ENCODE assay signal across 8 cellular contexts in genomic region chr2:171161425-171162289, GRCh38. TPM values are rescaled to one million over a fixed set of nuclear protein-coding genes. Genes with fewer than 3 reads are reported as not detected.
DNase-seq lines count a peak whose midpoint lies in the region; ATAC-seq, FAIRE-seq and TF ChIP-seq lines count a peak whose summit lies in the region.

No MANE protein-coding gene starts in this region.

- H3F3A ChIP-seq in DOHH2 (ENCODE audit: control insufficient read depth, insufficient read depth): peaks cover 10% of the 10 kb centered on the region

- intact Hi-C loops in OCI-LY7 (cut with micrococcal nuclease; ENCODE audit: unreplicated experiment): loop anchor here (1.0 to 5.0 kb wide), 4 partner anchors 50 to 233 kb away; partner anchors contain the start of gene GORASP2

- H3K4me1 ChIP-seq in DOHH2 (ENCODE audit: control insufficient read depth, low read length) (peaks cover 50% of the 10 kb centered on the region), OCI-LY7 (ENCODE audit: insufficient read depth, low read length, poor library complexity, severe bottlenecking) (peaks cover 43% of the 10 kb centered on the region), osteoblast (ENCODE audit: insufficient read depth, low read length) (peaks cover 12% of the 10 kb centered on the region)

- no peak for ATAC-seq in GM21737 (IDR thresholded peaks at IDR 0.05; ENCODE audit: unreplicated experiment)

- BruUV-seq in OCI-LY7 (replicated peaks; lab: Mats Ljungman, UMichigan): TSS peak; percentile 97

- DNase-seq in OCI-LY7 (ENCODE audit: low spot score): peak; percentile 22
- no peak for DNase-seq in endothelial cell (ENCODE audit: low spot score)
- peak; percentile 56 for DNase-seq in osteoblast (ENCODE audit: insufficient read length, low spot score, missing footprints)
- no peak for DNase-seq in GM12891 (ENCODE audit: insufficient read length, low spot score)
- DNase-seq in CD1c-positive myeloid dendritic cell (ENCODE audit: extremely low spot score): no peak
- no peak for DNase-seq in NCI-H82 treated with DMSO at 0.1 percent for 48 hours (lab: John Stamatoyannopoulos, UW; ENCODE audit: unreplicated experiment)

- H3K9me2 ChIP-seq in DOHH2 (replicated peaks; ENCODE audit: control insufficient read depth, low read length) (no peaks in the 10 kb centered on the region), OCI-LY7 (ENCODE audit: insufficient read depth, low read length) (no peaks in the 10 kb centered on the region)

- H3K4me2 ChIP-seq in DOHH2 (ENCODE audit: low read length) (peak overlapping the region; percentile 67), OCI-LY7 (ENCODE audit: low read length) (peak overlapping the region; percentile 95), osteoblast (ENCODE audit: insufficient read depth, low read length) (peak overlapping the region; percentile 94)

- peaks cover 9% of the 10 kb centered on the region for H3K36me3 ChIP-seq in DOHH2 (ENCODE audit: control insufficient read depth, low read length)
- H3K36me3 ChIP-seq in OCI-LY7 (ENCODE audit: insufficient read depth, low read length): peaks cover 17% of the 10 kb centered on the region; the same call in 1 of the 2 replicates
- no peaks in the 10 kb centered on the region for H3K36me3 ChIP-seq in osteoblast (ENCODE audit: insufficient read depth, low read length)

- H3K9me3 ChIP-seq in DOHH2 (ENCODE audit: control insufficient read depth, insufficient read depth, low read length) (no peaks in the 10 kb centered on the region), OCI-LY7 (ENCODE audit: low read length) (no peaks in the 10 kb centered on the region), osteoblast (ENCODE audit: low read depth, low read length) (no peaks in the 10 kb centered on the region)

- POLR2A ChIA-PET in OCI-LY7 (lab: Charles Lee): interaction anchor here (0.6 to 2.0 kb wide), 13 partner anchors 12 to 249 kb away, joined by 3 to 11 read pairs (median 6); no protein-coding TSS in a partner anchor

- H4K20me1 ChIP-seq in DOHH2 (ENCODE audit: control insufficient read depth, insufficient read depth, low read depth, low read length) (peaks cover 24% of the 10 kb centered on the region), OCI-LY7 (ENCODE audit: insufficient read depth, low read length) (peaks cover 26% of the 10 kb centered on the region), osteoblast (ENCODE audit: insufficient read depth, low read length) (peaks cover 28% of the 10 kb centered on the region)

- H3K4me1 Mint-ChIP-seq in endothelial cell (ENCODE audit: unreplicated experiment): peaks cover 36% of the 10 kb centered on the region

- H3K4me3 ChIP-seq in DOHH2 (ENCODE audit: low read length): peak overlapping the region; percentile 99
- H3K4me3 ChIP-seq in OCI-LY7 (ENCODE audit: low read depth, low read length, poor library complexity, severe bottlenecking): peak overlapping the region; percentile 94
- peak overlapping the region; percentile 91 for H3K4me3 ChIP-seq in osteoblast (ENCODE audit: insufficient read depth, low read length)

- CTCF ChIA-PET in OCI-LY7 (lab: Charles Lee; ENCODE audit: unreplicated experiment): no interaction called here

- H3K27ac ChIP-seq in DOHH2 (ENCODE audit: low read depth, low read length): peak overlapping the region; percentile 89
- H3K27ac ChIP-seq in OCI-LY7 (ENCODE audit: low read depth, low read length, poor library complexity, severe bottlenecking): peak overlapping the region; percentile 95
- H3K27ac ChIP-seq in osteoblast (ENCODE audit: low read depth, low read length): peak overlapping the region; percentile 73

- no peak for TF ChIP-seq POLR2A in GM12891 (IDR thresholded peaks at IDR 0.05; ENCODE audit: low read depth, low read length)

- peak overlapping the region; percentile 93 for H3K4me3 Mint-ChIP-seq in endothelial cell (ENCODE audit: unreplicated experiment)

- peaks cover 4% of the 10 kb centered on the region for H3K36me3 Mint-ChIP-seq in endothelial cell (ENCODE audit: low read depth, unreplicated experiment)

- H3K27me3 ChIP-seq in DOHH2 (ENCODE audit: control insufficient read depth, low read length): no peaks in the 10 kb centered on the region; the same call in 1 of the 2 replicates
- H3K27me3 ChIP-seq in osteoblast (ENCODE audit: insufficient read depth, low read length): no peaks in the 10 kb centered on the region

- H3K9me3 Mint-ChIP-seq in endothelial cell (ENCODE audit: unreplicated experiment): no peaks in the 10 kb centered on the region

- no peak for TF ChIP-seq CTCF in DOHH2 (IDR thresholded peaks at IDR 0.05; ENCODE audit: low read depth, low read length, poor library complexity, severe bottlenecking)
- TF ChIP-seq CTCF in OCI-LY7 (conservative IDR thresholded peaks at IDR 0.05; ENCODE audit: low read length): no peak
- TF ChIP-seq CTCF in endothelial cell (IDR thresholded peaks at IDR 0.05; ENCODE audit: unreplicated experiment): no peak
- no peak for TF ChIP-seq CTCF in osteoblast (IDR thresholded peaks at IDR 0.05; ENCODE audit: extremely low read depth, low read depth, low read length)

- H2AFZ ChIP-seq in OCI-LY7 (ENCODE audit: low read length): peak overlapping the region; percentile 64; the same call in 1 of the 2 replicates
- H2AFZ ChIP-seq in osteoblast (ENCODE audit: low read length): peak overlapping the region; percentile 98

- no peak for FAIRE-seq in GM12891 (lab: Jason Lieb, UNC)

- peaks cover 43% of the 10 kb centered on the region for H3K79me2 ChIP-seq in DOHH2 (ENCODE audit: control insufficient read depth, low read length)
- H3K79me2 ChIP-seq in OCI-LY7 (ENCODE audit: insufficient read depth, low read depth, low read length): peaks cover 42% of the 10 kb centered on the region
- peaks cover 40% of the 10 kb centered on the region for H3K79me2 ChIP-seq in osteoblast (ENCODE audit: insufficient read depth, low read length)

- H3K27ac Mint-ChIP-seq in endothelial cell (ENCODE audit: unreplicated experiment): peak overlapping the region; percentile 89

- peaks cover 9% of the 10 kb centered on the region for H3K27me3 Mint-ChIP-seq in endothelial cell (ENCODE audit: unreplicated experiment)

TF ChIP-seq in GM12891, 5 proteins besides CTCF, POLR2A, EP300 and RAD21:
- TF ChIP-seq POLR2AphosphoS5 (IDR thresholded peaks at IDR 0.05; ENCODE audit: low read depth, low read length): no peak
- no peak for TF ChIP-seq TAF1 (IDR thresholded peaks at IDR 0.05; ENCODE audit: low read depth, low read length)
- no peak for TF ChIP-seq POU2F2 (IDR thresholded peaks at IDR 0.05; ENCODE audit: low read depth, low read length)
- no peak for TF ChIP-seq PAX5 (IDR thresholded peaks at IDR 0.05; ENCODE audit: insufficient read depth, low read length, severe bottlenecking)
- no peak for TF ChIP-seq SPI1 (IDR thresholded peaks at IDR 0.05; ENCODE audit: low read depth, low read length)

RNA-seq across cellular contexts. Expression of gene TLK1, which starts 1.0 kb away (rescaled TPM):
- total RNA-seq in OCI-LY7 (2014; rRNA removed; shearing (Covaris generic)): 27.2 and 29.7 TPM in 2 replicates
- total RNA-seq in OCI-LY7 (2022): 150 and 154 TPM in 2 replicates
- total RNA-seq in endothelial cell (ENCODE audit: unreplicated experiment): 61.1 TPM
- total RNA-seq in osteoblast: 22.1 and 30.1 TPM in 2 replicates
- 29.3 TPM for polyA plus RNA-seq in GM12891 (2012; ENCODE audit: low read depth, missing spikeins)

Comparison
In these comparisons a context has a peak if more than half of its experiments do, and no peak if none do; other contexts are left out.
1. DNase-seq: peak in OCI-LY7 (single experiment) and osteoblast (single experiment); none in endothelial cell (single experiment), GM12891 (single experiment), CD1c-positive myeloid dendritic cell (single experiment) and NCI-H82 treated with DMSO at 0.1 percent for 48 hours (single experiment).
2. Peak in every context shown above with its lines, with median percentiles within 50 percentile points of each other: H3K27ac ChIP-seq, H3K4me2 ChIP-seq and H3K4me3 ChIP-seq.